20 cellular contexts compared by ENCODE assay signal in genomic region chr4:63505714-63506460, GRCh38.
"Had no signal": no experiment of that assay in that cellular context is flagged by ENCODE, and none has a peak within 500 bp of the region (broad histone marks: within the 10 kb centered on the region; RNA-seq: fewer than 3 reads in every experiment).

No MANE protein-coding gene starts in this region.

- H3K27me3 ChIP-seq: body of pancreas, cardiac muscle cell, foreskin keratinocyte, hepatocyte, neutrophil, ovary, thyroid gland had no signal

- H3K36me3 ChIP-seq: cardiac muscle cell, left ventricle myocardium inferior, neutrophil, ovary, prostate gland, thyroid gland had no signal

- DNase-seq: activated CD4-positive, alpha-beta T cell treated with anti-CD3 and anti-CD28 coated beads, Interleukin-2, amount 50 U/mL, for 48 hours; activated CD8-positive, alpha-beta memory T cell treated with anti-CD3 and anti-CD28 coated beads, Interleukin-2, amount 50 U/mL, for 48 hours; activated naive CD4-positive, alpha-beta T cell treated with anti-CD3 and anti-CD28 coated beads for 36 hours; activated T-cell treated with anti-CD3 and anti-CD28 coated beads, Interleukin-2, amount 50 U/mL, for 4 hours; amygdala; body of pancreas; effector CD8-positive, alpha-beta T cell; foreskin keratinocyte; left ventricle myocardium inferior; naive thymus-derived CD8-positive, alpha-beta T cell; ovary; right cardiac atrium; stimulated activated CD4-positive, alpha-beta T cell treated with anti-CD3 and anti-CD28 coated beads, Interleukin-4, amount 100 ng/mL, for 4 hours; stimulated activated naive CD8-positive, alpha-beta T cell treated with anti-CD3 and anti-CD28 coated beads, Interleukin-15, Interleukin-2, amounts not matched to agents 100 U/mL and 50 U/mL, for 24 hours; substantia nigra; thyroid gland had no signal

- H3K27ac ChIP-seq: body of pancreas, cardiac muscle cell, foreskin keratinocyte, hepatocyte, left ventricle myocardium inferior, neutrophil, ovary, prostate gland, thyroid gland had no signal

- H3K9me3 ChIP-seq: body of pancreas, neutrophil, ovary, prostate gland, thyroid gland had no signal

- ATAC-seq: activated T-cell treated with anti-CD3 and anti-CD28 coated beads, Interleukin-2, amount 50 U/mL, for 4 hours; body of pancreas; foreskin keratinocyte; naive thymus-derived CD8-positive, alpha-beta T cell; right cardiac atrium; stimulated activated naive CD8-positive, alpha-beta T cell treated with anti-CD3 and anti-CD28 coated beads, Interleukin-15, Interleukin-2, amounts not matched to agents 100 U/mL and 50 U/mL, for 24 hours had no signal

- H3K4me3 ChIP-seq: body of pancreas, cardiac muscle cell, hepatocyte, left ventricle myocardium inferior, ovary, prostate gland, thyroid gland had no signal
